ENCODE assay signal across 8 cellular contexts in genomic region chr4:159101983-159102622, GRCh38. TPM values are rescaled to one million over a fixed set of nuclear protein-coding genes. Genes with fewer than 3 reads are reported as not detected.
DNase-seq lines count a peak whose midpoint lies in the region; ATAC-seq and TF ChIP-seq lines count a peak whose summit lies in the region.

No MANE protein-coding gene starts in this region.

- peak overlapping the region; percentile 67 for H3K27ac Mint-ChIP-seq in T-helper 17 cell

- TF ChIP-seq POLR2A in gastrocnemius medialis (IDR thresholded peaks at IDR 0.05) = no peak

- H3K4me3 ChIP-seq in GM12865 (ENCODE audit: low read depth, low read length) = peak overlapping the region; percentile 62
- H3K4me3 ChIP-seq in fibroblast of villous mesenchyme (ENCODE audit: low read depth, low read length) = peak overlapping the region; percentile 84
- peak overlapping the region; percentile 67 to 97 (median 93) for H3K4me3 ChIP-seq in gastrocnemius medialis

- H3K4me1 ChIP-seq in gastrocnemius medialis = peaks cover 28 to 36% of the 10 kb centered on the region in 2 donors

- H3K4me1 Mint-ChIP-seq in T-helper 17 cell = peaks cover 36% of the 10 kb centered on the region

- ATAC-seq in T-helper 17 cell (no peak), gastrocnemius medialis (no peak), left lobe of liver (no peak)

- in situ Hi-C loops in gastrocnemius medialis (cut with MboI; ENCODE audit: low sequenced_read_pairs in 4 of 4) = loop anchor here in 1 of 4 donors (10.0 kb wide), 1 partner anchor 377 kb away; the partner anchor contains the start of gene PPID

- intact Hi-C loops in gastrocnemius medialis (cut with DNase I; ENCODE audit: low total_unique reads) = loop anchor here (2.0 to 10.0 kb wide), 4 partner anchors 39 to 430 kb away; partner anchors contain the start of genes C4orf46, ETFDH and PPID

- H3K27me3 Mint-ChIP-seq in T-helper 17 cell = peaks cover 5% of the 10 kb centered on the region

- no peaks in the 10 kb centered on the region for H3K36me3 ChIP-seq in gastrocnemius medialis

- no peak for TF ChIP-seq CTCF in GM12865 (IDR thresholded peaks at IDR 0.05; ENCODE audit: insufficient read depth, low read depth, low read length, missing control alignments)
- TF ChIP-seq CTCF in fibroblast of villous mesenchyme (IDR thresholded peaks at IDR 0.05; ENCODE audit: insufficient read depth, low read depth, low read length) = no peak
- no peak for TF ChIP-seq CTCF in gastrocnemius medialis (IDR thresholded peaks at IDR 0.05 in 4 of 5, conservative IDR thresholded peaks at IDR 0.05 in 1 of 5)

- H3K9me3 ChIP-seq in T-helper 17 cell (ENCODE audit: control insufficient read depth, low read length, poor library complexity, severe bottlenecking) (no peaks in the 10 kb centered on the region), gastrocnemius medialis (no peaks in the 10 kb centered on the region)

- peak overlapping the region; percentile 72 to 96 (median 94) for H3K27ac ChIP-seq in gastrocnemius medialis

- no peaks in the 10 kb centered on the region for H3K27me3 ChIP-seq in gastrocnemius medialis

- peaks cover 4% of the 10 kb centered on the region for H3K36me3 Mint-ChIP-seq in T-helper 17 cell (ENCODE audit: low read depth)

- peak overlapping the region; percentile 93 for H3K4me3 Mint-ChIP-seq in T-helper 17 cell

- DNase-seq in GM12865 (ENCODE audit: low read depth) = no peak
- DNase-seq in T-helper 17 cell = no peak
- DNase-seq in fibroblast of villous mesenchyme (ENCODE audit: low read depth) = no peak
- DNase-seq in gastrocnemius medialis = no peak
- DNase-seq in pons (ENCODE audit: low spot score) = no peak
- no peak for DNase-seq in left lobe of liver (ENCODE audit: low spot score)
- DNase-seq in ecto neural progenitor cell (ENCODE audit: low spot score) = no peak
- DNase-seq in activated effector memory CD4-positive, alpha-beta T cell treated with anti-CD3 and anti-CD28 coated beads, Interleukin-2, amount 50 U/mL, for 16 hours = no peak

RNA-seq across cellular contexts. Expression of gene RAPGEF2, which starts 0.8 kb away (rescaled TPM):
- 10 to 100 TPM; 35.0 to 38.3 TPM for total RNA-seq in T-helper 17 cell
- total RNA-seq in fibroblast of villous mesenchyme = 43.5 and 47.1 TPM in 2 replicates
- 10 to 100 TPM; 32.9 to 42.3 (median 38.7) TPM for total RNA-seq in gastrocnemius medialis
- 31.0 TPM for total RNA-seq in left lobe of liver
